In genomic region chr1:1067284-1068076, GRCh38 we compare ENCODE assay signal across 12 cellular contexts. TPM values are rescaled to one million over a fixed set of nuclear protein-coding genes. Genes with fewer than 3 reads are reported as not detected.
DNase-seq lines count a peak whose midpoint lies in the region; ATAC-seq and TF ChIP-seq lines count a peak whose summit lies in the region.
"Had no signal": no experiment of that assay in that cellular context is flagged by ENCODE, and none has a peak within 500 bp of the region (broad histone marks: within the 10 kb centered on the region; RNA-seq: fewer than 3 reads in every experiment).

No MANE protein-coding gene starts in this region.

- H3K79me2 ChIP-seq in H9 (ENCODE audit: insufficient read depth, low read length): no peaks in the 10 kb centered on the region

- no peak overlapping the region for H3K14ac ChIP-seq in H9 (ENCODE audit: insufficient read depth, low read length)

- no peak overlapping the region for H2BK5ac ChIP-seq in H9 (ENCODE audit: insufficient read length, low read length)

- POLR2A ChIA-PET in activated CD8-positive, alpha-beta T cell treated with anti-CD3 and anti-CD28 coated beads for 36 hours (lab: Charles Lee): interaction anchor here (2.2 kb wide), 1 partner anchor 31 kb away, joined by 6 read pairs; no protein-coding TSS in a partner anchor

- no peaks in the 10 kb centered on the region for H3K36me3 ChIP-seq in mucosa of descending colon (ENCODE audit: low read depth)
- H3K36me3 ChIP-seq: thyroid gland had no signal

- no peak overlapping the region for H3K27ac ChIP-seq in H9 (ENCODE audit: insufficient read length, low read depth, low read length)
- H3K27ac ChIP-seq: thyroid gland had no signal

- intact Hi-C loops in activated CD8-positive, alpha-beta T cell treated with anti-CD3 and anti-CD28 coated beads for 36 hours (cut with micrococcal nuclease): no loop called here
- intact Hi-C loops in mucosa of descending colon (cut with DNase I, micrococcal nuclease): loop anchor here in 1 of 2 donors (10.0 kb wide), 1 partner anchor 83 kb away; the partner anchor contains the start of gene PERM1

- peaks cover 46% of the 10 kb centered on the region for H3K27me3 Mint-ChIP-seq in H9 (ENCODE audit: low read depth)
- H3K27me3 Mint-ChIP-seq in activated CD8-positive, alpha-beta T cell treated with anti-CD3 and anti-CD28 coated beads for 36 hours: peaks cover 2% of the 10 kb centered on the region

- no peak overlapping the region for H2BK15ac ChIP-seq in H9 (ENCODE audit: low read depth, low read length)

- H4K20me1 ChIP-seq in H9 (ENCODE audit: control insufficient read depth, insufficient read depth, insufficient read length): no peaks in the 10 kb centered on the region

- no peak overlapping the region for H4K91ac ChIP-seq in H9 (ENCODE audit: insufficient read length, low read depth, low read length)

- H3K9ac ChIP-seq in H9 (ENCODE audit: extremely low read depth, insufficient read length, low read length): no peak overlapping the region

- H2BK20ac ChIP-seq in H9 (ENCODE audit: low read depth, low read length, poor library complexity, severe bottlenecking): no peak overlapping the region

- no peak for ATAC-seq in activated CD8-positive, alpha-beta T cell treated with anti-CD3 and anti-CD28 coated beads for 36 hours
- ATAC-seq in mucosa of descending colon: peak; percentile 42

- H2BK120ac ChIP-seq in H9 (ENCODE audit: low read depth, low read length, poor library complexity, severe bottlenecking): no peak overlapping the region

- peak overlapping the region; percentile 55 for H3K4me2 ChIP-seq in H9 (ENCODE audit: insufficient read depth, insufficient read length, low read length)

- no peak overlapping the region for H3K27ac Mint-ChIP-seq in H9
- no peak overlapping the region for H3K27ac Mint-ChIP-seq in activated CD8-positive, alpha-beta T cell treated with anti-CD3 and anti-CD28 coated beads for 36 hours

- no peak overlapping the region for H3K23ac ChIP-seq in H9 (ENCODE audit: insufficient read length, low read depth, low read length)

- H2AK5ac ChIP-seq in H9 (ENCODE audit: insufficient read length, low read length): no peak overlapping the region

- H3K9me3 ChIP-seq in H9 (ENCODE audit: control insufficient read depth, low read depth, low read length) (no peaks in the 10 kb centered on the region), mucosa of descending colon (no peaks in the 10 kb centered on the region)
- H3K9me3 ChIP-seq: thyroid gland had no signal

- H2AFZ ChIP-seq in H9 (ENCODE audit: low read length): no peak overlapping the region

- H3T11ph ChIP-seq in H9 (ENCODE audit: low read length): no peak overlapping the region

- no peaks in the 10 kb centered on the region for H3K79me1 ChIP-seq in H9 (ENCODE audit: insufficient read depth, low read depth, low read length, poor library complexity, severe bottlenecking)

- peak overlapping the region; percentile 69 to 77; a peak in 3 of 5 replicates for H3K4me3 Mint-ChIP-seq in H9
- peak overlapping the region; percentile 73 for H3K4me3 Mint-ChIP-seq in activated CD8-positive, alpha-beta T cell treated with anti-CD3 and anti-CD28 coated beads for 36 hours

- no CpG with 5 or more reads among the region's 70 CpGs for WGBS in H9 (ENCODE audit: extremely low coverage, insufficient read length, low lambda C conversion rate)

- peak; percentile 18 for DNase-seq in NCI-H2029 (lab: John Stamatoyannopoulos, UW)
- no peak for DNase-seq in NCI-H2029 treated with DMSO at 0.1 percent for 48 hours (lab: John Stamatoyannopoulos, UW)
- DNase-seq in H9: no peak
- no peak for DNase-seq in activated CD8-positive, alpha-beta T cell treated with anti-CD3 and anti-CD28 coated beads for 36 hours
- peak; percentile 55 to 79 (median 78) for DNase-seq in mucosa of descending colon
- no peak for DNase-seq in NCI-H1105 (lab: John Stamatoyannopoulos, UW)
- no peak for DNase-seq in NCI-H69 (lab: John Stamatoyannopoulos, UW)
- no peak for DNase-seq in GM20000 (ENCODE audit: low spot score)
- DNase-seq: natural killer cell, NCI-H1417 treated with DMSO at 0.1 percent for 48 hours, thyroid gland had no signal

- peaks cover 3% of the 10 kb centered on the region for H3K23me2 ChIP-seq in H9 (ENCODE audit: insufficient read length, low read depth, low read length, poor library complexity, severe bottlenecking)

- H4K5ac ChIP-seq in H9 (ENCODE audit: insufficient read length, low read depth, low read length): no peak overlapping the region

- no peak overlapping the region for H3K4ac ChIP-seq in H9 (ENCODE audit: low read depth, low read length)

- peaks cover 10 to 19% of the 10 kb centered on the region in 2 experiments for H3K4me1 Mint-ChIP-seq in H9
- H3K4me1 Mint-ChIP-seq in activated CD8-positive, alpha-beta T cell treated with anti-CD3 and anti-CD28 coated beads for 36 hours (ENCODE audit: low read depth): peaks cover 31% of the 10 kb centered on the region

- no peak overlapping the region for H3K4me3 ChIP-seq in mucosa of descending colon

- CTCF ChIA-PET in activated CD8-positive, alpha-beta T cell treated with anti-CD3 and anti-CD28 coated beads for 36 hours (lab: Charles Lee): no interaction called here

- no peaks in the 10 kb centered on the region for H3K36me3 Mint-ChIP-seq in H9 (ENCODE audit: insufficient read depth in 1 of 3, low read depth in 3 of 3)
- H3K36me3 Mint-ChIP-seq in activated CD8-positive, alpha-beta T cell treated with anti-CD3 and anti-CD28 coated beads for 36 hours (ENCODE audit: low read depth): peaks cover 22% of the 10 kb centered on the region
- H3K36me3 Mint-ChIP-seq: natural killer cell had no signal

- no peaks in the 10 kb centered on the region; the same call in 1 of the 2 replicates for H3K27me3 ChIP-seq in H9 (ENCODE audit: insufficient read depth, low read length)
- H3K27me3 ChIP-seq: thyroid gland had no signal

- H3K18ac ChIP-seq in H9 (ENCODE audit: insufficient read length, low read depth, low read length): no peak overlapping the region

- no peak overlapping the region for H4K8ac ChIP-seq in H9 (replicated peaks; ENCODE audit: insufficient read length, low read depth, low read length)

- H3K56ac ChIP-seq in H9 (ENCODE audit: insufficient read length, low read depth, low read length): no peak overlapping the region

- no peaks in the 10 kb centered on the region for H3K4me1 ChIP-seq in H9 (ENCODE audit: insufficient read depth, low read length)
- H3K4me1 ChIP-seq in mucosa of descending colon (ENCODE audit: low read depth): peaks cover 21% of the 10 kb centered on the region

- no peak overlapping the region for H2BK12ac ChIP-seq in H9 (ENCODE audit: insufficient read length, low read depth, low read length)

- no peaks in the 10 kb centered on the region for H3K9me3 Mint-ChIP-seq in H9
- H3K9me3 Mint-ChIP-seq in activated CD8-positive, alpha-beta T cell treated with anti-CD3 and anti-CD28 coated beads for 36 hours: no peaks in the 10 kb centered on the region
- H3K9me3 Mint-ChIP-seq: natural killer cell had no signal

- TF ChIP-seq CTCF in H9 (conservative IDR thresholded peaks at IDR 0.05) (no peak), mucosa of descending colon (IDR thresholded peaks at IDR 0.05) (no peak), GM20000 (IDR thresholded peaks at IDR 0.05; ENCODE audit: extremely low read depth, missing control alignments) (no peak)
- no peak for TF ChIP-seq CTCF in activated CD8-positive, alpha-beta T cell treated with anti-CD3 and anti-CD28 coated beads for 36 hours (IDR thresholded peaks at IDR 0.05)

RNA-seq across cellular contexts. Expression of gene RNF223, which starts 6.6 kb away (rescaled TPM):
- total RNA-seq in H9 (2021): not detected in 2 replicates
- not detected for total RNA-seq in activated CD8-positive, alpha-beta T cell treated with anti-CD3 and anti-CD28 coated beads for 36 hours
- 1 to 10 TPM; 1.3 to 7.5 (median 2.1) TPM for total RNA-seq in mucosa of descending colon
- total RNA-seq: A172, natural killer cell, thyroid gland had no signal

RNA-seq across cellular contexts. Expression of gene AGRN, which starts 47.6 kb away (rescaled TPM):
- total RNA-seq in H9 (2021) (173 and 175 TPM in 2 replicates), mucosa of descending colon (10 to 100 TPM; 32.0 to 54.4 (median 40.6) TPM)
- 10 to 100 TPM; 64.9 to 68.0 TPM for total RNA-seq in activated CD8-positive, alpha-beta T cell treated with anti-CD3 and anti-CD28 coated beads for 36 hours

RNA-seq across cellular contexts. Expression of gene C1orf159, which starts 48.4 kb away (rescaled TPM):
- 10.1 and 12.3 TPM in 2 replicates for total RNA-seq in H9 (2021)
- 10 to 100 TPM; 17.5 to 20.3 TPM for total RNA-seq in activated CD8-positive, alpha-beta T cell treated with anti-CD3 and anti-CD28 coated beads for 36 hours
- total RNA-seq in mucosa of descending colon: 10 to 100 TPM; 18.4 to 25.3 (median 24.0) TPM

RNA-seq across cellular contexts. Expression of gene ISG15, which starts 54.2 kb away (rescaled TPM):
- 39.7 and 40.8 TPM in 2 replicates for total RNA-seq in H9 (2021)
- total RNA-seq in activated CD8-positive, alpha-beta T cell treated with anti-CD3 and anti-CD28 coated beads for 36 hours: 100 to 1,000 TPM in 1 of 2 experiments, 10 to 100 TPM in 1; 94.5 to 102 TPM
- 10 to 100 TPM; 37.5 to 41.7 (median 38.7) TPM for total RNA-seq in mucosa of descending colon

Comparison
In these comparisons a context has a peak if more than half of its experiments do, and no peak if none do; other contexts are left out.
1. DNase-seq: peak in NCI-H2029 (single experiment) and mucosa of descending colon (3 of 3); none in NCI-H2029 treated with DMSO at 0.1 percent for 48 hours (single experiment), H9 (single experiment), activated CD8-positive, alpha-beta T cell treated with anti-CD3 and anti-CD28 coated beads for 36 hours (single experiment), NCI-H1105 (single experiment), NCI-H69 (single experiment) and GM20000 (single experiment).